27 cellular contexts compared by ENCODE assay signal in the genomic region with DNA sequence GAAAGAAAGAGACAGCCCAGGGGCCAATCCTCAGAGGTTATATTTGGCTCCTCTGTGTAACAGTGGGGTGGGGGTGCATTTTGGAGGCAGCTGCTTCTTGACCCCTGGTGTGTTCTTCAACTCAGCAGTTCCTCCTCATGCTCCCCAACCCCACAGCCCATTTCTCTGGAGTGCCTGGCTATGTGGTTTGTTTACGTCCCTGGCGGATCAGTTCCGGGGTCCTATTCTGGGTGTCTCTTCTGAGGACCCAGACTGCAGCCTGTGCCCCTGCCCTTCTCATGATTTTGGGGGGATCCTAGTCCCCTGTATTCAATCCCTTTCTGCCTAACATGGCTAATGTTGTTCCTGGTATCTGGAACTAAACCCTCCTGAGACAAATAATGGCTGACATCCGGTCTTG.
"Had no signal": no experiment of that assay in that cellular context is flagged by ENCODE, and none has a peak within 500 bp of the region (broad histone marks: within the 10 kb centered on the region; RNA-seq: fewer than 3 reads in every experiment).

No MANE protein-coding gene starts in this region.

- H3K9me3 ChIP-seq: ascending aorta had no signal

- DNase-seq: activated CD4-positive, alpha-beta memory T cell treated with anti-CD3 and anti-CD28 coated beads, Interleukin-2, amount 10 ng/mL, durations not matched to agents 7 days and 5 days; activated CD4-positive, alpha-beta T cell treated with anti-CD3 and anti-CD28 coated beads for 1 hour; activated CD4-positive, alpha-beta T cell treated with anti-CD3 and anti-CD28 coated beads for 36 hours; activated CD4-positive, alpha-beta T cell treated with anti-CD3 and anti-CD28 coated beads for 48 hours; activated CD4-positive, alpha-beta T cell treated with anti-CD3 and anti-CD28 coated beads, Interleukin-2, amount 10 ng/mL, durations not matched to agents 7 days and 5 days; activated CD4-positive, alpha-beta T cell treated with anti-CD3 and anti-CD28 coated beads, Interleukin-2, amount 50 U/mL, for 48 hours; activated CD4-positive, CD25-positive, alpha-beta regulatory T cell; activated CD8-positive, alpha-beta memory T cell treated with anti-CD3 and anti-CD28 coated beads for 24 hours; activated CD8-positive, alpha-beta memory T cell treated with anti-CD3 and anti-CD28 coated beads, Interleukin-2, amount 10 ng/mL, durations not matched to agents 7 days and 5 days; activated CD8-positive, alpha-beta memory T cell treated with anti-CD3 and anti-CD28 coated beads, Interleukin-2, amount 50 U/mL, for 48 hours; activated CD8-positive, alpha-beta T cell treated with anti-CD3 and anti-CD28 coated beads, Interleukin-2, amount 10 ng/mL, durations not matched to agents 7 days and 5 days; activated effector memory CD4-positive, alpha-beta T cell treated with Interleukin-2 at 50 U/mL for 16 hours; activated gamma-delta T cell; activated naive CD4-positive, alpha-beta T cell treated with anti-CD3 and anti-CD28 coated beads, Interleukin-2, amount 10 ng/mL, durations not matched to agents 7 days and 5 days; activated naive CD4-positive, alpha-beta T cell treated with Interleukin-2 at 50 U/mL for 16 hours; activated naive CD8-positive, alpha-beta T cell treated with anti-CD3 and anti-CD28 coated beads, Interleukin-2, amount 10 ng/mL, durations not matched to agents 7 days and 5 days; activated naive CD8-positive, alpha-beta T cell treated with anti-CD3 and anti-CD28 coated beads, Interleukin-2, amount 50 U/mL, for 24 hours; activated T-cell treated with anti-CD3 and anti-CD28 coated beads, Interleukin-2, amount 50 U/mL, for 24 hours; activated T-cell treated with anti-CD3 and anti-CD28 coated beads, Interleukin-2, amount 50 U/mL, for 48 hours; amygdala; anterior cingulate cortex; central memory CD4-positive, alpha-beta T cell; T-helper 2 cell; T-helper 9 cell had no signal

- H3K27me3 ChIP-seq: ascending aorta had no signal

- H3K4me3 ChIP-seq: ascending aorta had no signal

- H3K27ac ChIP-seq: ascending aorta, VCaP had no signal

- ATAC-seq: activated CD4-positive, alpha-beta T cell treated with anti-CD3 and anti-CD28 coated beads for 36 hours; activated CD4-positive, CD25-positive, alpha-beta regulatory T cell treated with anti-CD3 and anti-CD28 coated beads, Interleukin-2, amount 50 U/mL, for 24 hours; activated CD8-positive, alpha-beta memory T cell treated with anti-CD3 and anti-CD28 coated beads, Interleukin-2, amount 10 ng/mL, durations not matched to agents 7 days and 5 days; activated CD8-positive, alpha-beta T cell treated with anti-CD3 and anti-CD28 coated beads, Interleukin-2, amount 10 ng/mL, durations not matched to agents 7 days and 5 days; activated naive CD8-positive, alpha-beta T cell treated with anti-CD3 and anti-CD28 coated beads, Interleukin-2, amount 50 U/mL, for 24 hours had no signal

- H3K36me3 ChIP-seq: ascending aorta had no signal
